15 cellular contexts compared by ENCODE assay signal in genomic region chr22:38133331-38133730, GRCh38. TPM values are rescaled to one million over a fixed set of nuclear protein-coding genes. Genes with fewer than 3 reads are reported as not detected.
A peak's percentile ranks its signal among the peaks of the same experiment; 100 is the strongest.
DNase-seq lines count a peak whose midpoint lies in the region; ATAC-seq, FAIRE-seq and TF ChIP-seq lines count a peak whose summit lies in the region.
"Had no signal": no experiment of that assay in that cellular context is flagged by ENCODE, and none has a peak within 500 bp of the region (broad histone marks: within the 10 kb centered on the region; RNA-seq: fewer than 3 reads in every experiment).

No MANE protein-coding gene starts in this region.

- DNase-seq in 8988T: peak; percentile 3
- DNase-seq in GM12891 (ENCODE audit: insufficient read length, low spot score): peak; percentile 5
- peak; percentile 44 for DNase-seq in kidney
- DNase-seq in suprapubic skin (ENCODE audit: low spot score in 2 of 2): peak; percentile 41 to 45
- DNase-seq in activated T-cell treated with anti-CD3 and anti-CD28 coated beads, Interleukin-2, amount 50 U/mL, for 24 hours: no peak
- no peak for DNase-seq in AG08395 (ENCODE audit: low spot score)
- DNase-seq: AML-193, DMS53, GF-D8 had no signal

- H3K36me3 ChIP-seq in kidney (ENCODE audit: control insufficient read depth in 1 of 2, insufficient read depth in 2 of 2, low read length in 2 of 2) (peaks cover 7 to 8% of the 10 kb centered on the region in 2 donors), suprapubic skin (peaks cover 43% of the 10 kb centered on the region)

- intact Hi-C loops in kidney (cut with DNase I): no loop called here

- H3K9me3 Mint-ChIP-seq in activated T-cell treated with anti-CD3 and anti-CD28 coated beads, Interleukin-2, amount 50 U/mL, for 24 hours: no peaks in the 10 kb centered on the region

- TF ChIP-seq CTCF in kidney (IDR thresholded peaks at IDR 0.05; ENCODE audit: borderline replicate concordance, extremely low read depth, insufficient read depth): no peak
- no peak for TF ChIP-seq CTCF in suprapubic skin (IDR thresholded peaks at IDR 0.05)

- TF ChIP-seq POLR2A in GM12891 (IDR thresholded peaks at IDR 0.05; ENCODE audit: low read depth, low read length): no peak
- no peak for TF ChIP-seq POLR2A in suprapubic skin (IDR thresholded peaks at IDR 0.05)

- no peak for ATAC-seq in GM18517 (IDR thresholded peaks at IDR 0.05; ENCODE audit: unreplicated experiment)
- ATAC-seq: HCT116 had no signal

- H3K27ac Mint-ChIP-seq in activated T-cell treated with anti-CD3 and anti-CD28 coated beads, Interleukin-2, amount 50 U/mL, for 24 hours: no peak overlapping the region

- H3K27ac ChIP-seq in kidney (ENCODE audit: low read depth in 2 of 2, low read length in 2 of 2): no peak overlapping the region
- no peak overlapping the region for H3K27ac ChIP-seq in suprapubic skin
- H3K27ac ChIP-seq: BLaER1, HL-60 had no signal

- H3K4me1 Mint-ChIP-seq in activated T-cell treated with anti-CD3 and anti-CD28 coated beads, Interleukin-2, amount 50 U/mL, for 24 hours (ENCODE audit: low read depth): peaks cover 3% of the 10 kb centered on the region

- H3K27me3 ChIP-seq in suprapubic skin: no peaks in the 10 kb centered on the region
- H3K27me3 ChIP-seq: BLaER1 had no signal

- WGBS in suprapubic skin: 88% methylated on average over 3 of the region's 4 CpGs

- H3K27me3 Mint-ChIP-seq in activated T-cell treated with anti-CD3 and anti-CD28 coated beads, Interleukin-2, amount 50 U/mL, for 24 hours: no peaks in the 10 kb centered on the region

- H3K4me3 ChIP-seq in kidney (ENCODE audit: low read length in 2 of 2): no peak overlapping the region
- H3K4me3 ChIP-seq in suprapubic skin: no peak overlapping the region
- H3K4me3 ChIP-seq: BLaER1 had no signal

- TF ChIP-seq EP300 in suprapubic skin (IDR thresholded peaks at IDR 0.05): no peak

- H3K4me1 ChIP-seq in kidney (ENCODE audit: control insufficient read depth in 1 of 2, insufficient read depth in 1 of 2, low read depth in 1 of 2, low read length in 2 of 2) (no peaks in the 10 kb centered on the region), suprapubic skin (no peaks in the 10 kb centered on the region)

- H3K9me3 ChIP-seq in kidney (ENCODE audit: control insufficient read depth in 1 of 2, low read length in 2 of 2) (no peaks in the 10 kb centered on the region), suprapubic skin (no peaks in the 10 kb centered on the region)
- H3K9me3 ChIP-seq: BLaER1 had no signal

- no peak overlapping the region for H3K9ac ChIP-seq in kidney (ENCODE audit: low read length in 2 of 2)
- H3K9ac ChIP-seq: BLaER1 had no signal

- FAIRE-seq in GM12891 (lab: Jason Lieb, UNC): no peak
- FAIRE-seq in kidney (lab: Jason Lieb, UNC): no peak

- peaks cover 43% of the 10 kb centered on the region for H3K36me3 Mint-ChIP-seq in activated T-cell treated with anti-CD3 and anti-CD28 coated beads, Interleukin-2, amount 50 U/mL, for 24 hours (ENCODE audit: low read depth)

- H3K4me3 Mint-ChIP-seq in activated T-cell treated with anti-CD3 and anti-CD28 coated beads, Interleukin-2, amount 50 U/mL, for 24 hours: no peak overlapping the region

TF ChIP-seq in GM12891, 5 proteins besides CTCF, POLR2A, EP300 and RAD21:
- TF ChIP-seq TAF1 (IDR thresholded peaks at IDR 0.05; ENCODE audit: low read depth, low read length) (no peak), POU2F2 (IDR thresholded peaks at IDR 0.05; ENCODE audit: low read depth, low read length) (no peak), PAX5 (IDR thresholded peaks at IDR 0.05; ENCODE audit: insufficient read depth, low read length, severe bottlenecking) (no peak), POLR2AphosphoS5 (IDR thresholded peaks at IDR 0.05; ENCODE audit: low read depth, low read length) (no peak), SPI1 (IDR thresholded peaks at IDR 0.05; ENCODE audit: low read depth, low read length) (no peak)

RNA-seq across cellular contexts. Expression of gene BAIAP2L2, which starts 22.8 kb away (rescaled TPM):
- 0.50 TPM for polyA plus RNA-seq in GM12891 (2012; ENCODE audit: low read depth, missing spikeins)
- 9.7 TPM for total RNA-seq in kidney
- 27.8 TPM for polyA plus RNA-seq in kidney (ENCODE audit: insufficient read depth, low read depth, low replicate concordance)
- total RNA-seq in suprapubic skin: 1 to 10 TPM in 3 of 4 donors, under 1 TPM in 1; 0.49 to 1.7 (median 1.6) TPM
- total RNA-seq: H4 had no signal

RNA-seq across cellular contexts. Expression of gene PLA2G6, which starts 48.3 kb away (rescaled TPM):
- polyA plus RNA-seq in GM12891 (2012; ENCODE audit: low read depth, missing spikeins): 19.4 TPM
- 61.6 TPM for total RNA-seq in kidney
- polyA plus RNA-seq in kidney (ENCODE audit: insufficient read depth, low read depth, low replicate concordance): 26.6 TPM
- total RNA-seq in suprapubic skin: 100 to 1,000 TPM in 1 of 4 donors, 10 to 100 TPM in 3; 49.7 to 178 (median 92.9) TPM

RNA-seq across cellular contexts. Expression of gene SLC16A8, which starts 49.3 kb away (rescaled TPM):
- 0.36 TPM for polyA plus RNA-seq in GM12891 (2012; ENCODE audit: low read depth, missing spikeins)
- total RNA-seq in kidney: 0.31 TPM
- polyA plus RNA-seq in kidney (ENCODE audit: insufficient read depth, low read depth, low replicate concordance): 0.92 TPM
- not detected for total RNA-seq in suprapubic skin
- total RNA-seq: A673, H4 had no signal

Comparison
In these comparisons a context has a peak if more than half of its experiments do, and no peak if none do; other contexts are left out.
1. DNase-seq: peak in 8988T (single experiment), GM12891 (single experiment), kidney (single experiment) and suprapubic skin (2 of 2); none in activated T-cell treated with anti-CD3 and anti-CD28 coated beads, Interleukin-2, amount 50 U/mL, for 24 hours (single experiment) and AG08395 (single experiment).